Comparison of ENCODE assay signal across 17 cellular contexts in genomic region chr5:44887722-44888121, GRCh38.
DNase-seq lines count a peak whose midpoint lies in the region; ATAC-seq and TF ChIP-seq lines count a peak whose summit lies in the region.
"Had no signal": no experiment of that assay in that cellular context is flagged by ENCODE, and none has a peak within 500 bp of the region (broad histone marks: within the 10 kb centered on the region; RNA-seq: fewer than 3 reads in every experiment).

No MANE protein-coding gene starts in this region.

- TF ChIP-seq POLR2A in thyroid gland (IDR thresholded peaks at IDR 0.05) (no peak), esophagus muscularis mucosa (IDR thresholded peaks at IDR 0.05; ENCODE audit: low read depth) (no peak)

- H3K27me3 ChIP-seq in thyroid gland, result no peaks in the 10 kb centered on the region
- H3K27me3 ChIP-seq in esophagus muscularis mucosa, result no peaks in the 10 kb centered on the region
- H3K27me3 ChIP-seq: tibial nerve had no signal

- H3K4me1 ChIP-seq in thyroid gland (no peaks in the 10 kb centered on the region), esophagus muscularis mucosa (no peaks in the 10 kb centered on the region)
- H3K4me1 ChIP-seq: tibial nerve had no signal

- DNase-seq in ELR (ENCODE audit: low read depth) (peak; percentile 15), thyroid gland (no peak), H4 (ENCODE audit: low spot score) (no peak), esophagus muscularis mucosa (ENCODE audit: extremely low spot score) (no peak)
- no peak for DNase-seq in effector CD4-positive, alpha-beta T cell
- DNase-seq: activated effector memory CD4-positive, alpha-beta T cell treated with anti-CD3 and anti-CD28 coated beads, Interleukin-2, amount 50 U/mL, for 16 hours; anterior cingulate cortex; foreskin fibroblast; IMR-90; NCI-H2081 treated with DMSO at 0.1 percent for 48 hours; NCI-H82; RPMI8226 had no signal

- ATAC-seq in GM18909 (IDR thresholded peaks at IDR 0.05; ENCODE audit: poor library complexity, unreplicated experiment) (peak; percentile 47), HG02759 (IDR thresholded peaks at IDR 0.05; ENCODE audit: unreplicated experiment) (peak; percentile 73), HG03378 (IDR thresholded peaks at IDR 0.05; ENCODE audit: unreplicated experiment) (peak; percentile 76)

- intact Hi-C loops in thyroid gland (cut with DNase I) (no loop called here), esophagus muscularis mucosa (cut with DNase I) (no loop called here)

- H3K27ac ChIP-seq in thyroid gland (no peak overlapping the region), esophagus muscularis mucosa (replicated peaks in 1 of 4) (no peak overlapping the region)
- H3K27ac ChIP-seq: C4-2B, tibial nerve had no signal

- no peak overlapping the region for H3K4me3 ChIP-seq in thyroid gland (replicated peaks in 1 of 3)
- no peak overlapping the region for H3K4me3 ChIP-seq in esophagus muscularis mucosa
- H3K4me3 ChIP-seq: tibial nerve had no signal

- H3K9me3 ChIP-seq in thyroid gland (no peaks in the 10 kb centered on the region), esophagus muscularis mucosa (peaks cover 0 to 6% (median 0%) of the 10 kb centered on the region in 4 donors)

- 81 to 88% methylated on average over 1 of the region's 1 CpG for WGBS in thyroid gland, 2 donors
- WGBS in esophagus muscularis mucosa, result 56% methylated on average over 1 of the region's 1 CpG

- TF ChIP-seq CTCF in thyroid gland (IDR thresholded peaks at IDR 0.05), result no peak
- TF ChIP-seq CTCF in esophagus muscularis mucosa (IDR thresholded peaks at IDR 0.05), result no peak

- TF ChIP-seq EP300 in esophagus muscularis mucosa (IDR thresholded peaks at IDR 0.05), result no peak

- H3K36me3 ChIP-seq in thyroid gland (no peaks in the 10 kb centered on the region), esophagus muscularis mucosa (no peaks in the 10 kb centered on the region)
- H3K36me3 ChIP-seq: tibial nerve had no signal
